8 cellular contexts compared by ENCODE assay signal in the genomic region with DNA sequence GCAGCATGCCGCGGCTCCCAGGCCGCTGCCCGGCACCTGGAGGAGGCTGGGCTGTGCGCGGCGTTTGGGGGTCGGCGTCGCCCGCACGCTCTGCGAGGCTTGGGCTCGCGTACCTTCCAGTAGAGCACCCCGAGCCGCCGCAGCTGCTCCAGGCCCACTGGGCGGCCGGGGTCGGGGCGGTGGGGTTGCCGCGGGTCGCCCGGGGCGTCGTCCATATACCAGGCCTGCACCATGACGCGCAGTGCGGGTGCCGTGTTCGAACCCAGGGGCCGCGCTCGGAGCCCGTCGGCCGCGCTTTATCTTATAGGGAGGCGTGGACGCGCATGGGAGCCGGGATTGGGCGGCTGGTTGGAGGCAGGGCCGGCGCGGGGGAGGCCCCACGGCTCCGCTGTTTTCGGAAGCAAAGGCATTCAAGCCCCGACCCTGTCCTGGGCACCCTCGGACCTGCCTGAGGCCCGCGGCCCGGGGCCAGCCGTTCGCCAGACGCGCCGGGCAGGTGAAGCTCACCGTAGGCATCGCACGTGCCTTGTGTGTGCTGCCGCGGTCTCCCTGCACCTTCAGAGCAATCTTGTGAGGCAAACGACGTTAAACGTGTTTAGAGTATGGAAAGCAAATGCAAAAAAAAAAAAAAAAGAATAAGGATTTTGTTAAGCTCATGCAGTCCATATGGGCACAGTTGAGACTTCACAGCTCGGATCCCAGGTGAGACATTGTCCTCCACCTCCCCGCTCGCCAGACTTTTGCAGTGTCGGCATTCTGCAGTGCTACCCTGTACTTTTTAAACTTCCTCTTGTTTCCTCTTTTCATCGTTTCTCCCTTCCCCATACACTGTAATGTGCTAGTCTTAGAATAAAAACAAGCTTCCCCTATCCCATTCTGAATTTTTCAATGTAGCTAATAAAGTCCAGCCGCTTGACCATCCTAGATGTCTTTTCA. TPM values are rescaled to one million over a fixed set of nuclear protein-coding genes. Genes with fewer than 3 reads are reported as not detected.
DNase-seq lines count a peak whose midpoint lies in the region; ATAC-seq and TF ChIP-seq lines count a peak whose summit lies in the region.

A gene with protein sequence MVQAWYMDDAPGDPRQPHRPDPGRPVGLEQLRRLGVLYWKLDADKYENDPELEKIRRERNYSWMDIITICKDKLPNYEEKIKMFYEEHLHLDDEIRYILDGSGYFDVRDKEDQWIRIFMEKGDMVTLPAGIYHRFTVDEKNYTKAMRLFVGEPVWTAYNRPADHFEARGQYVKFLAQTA (minus strand): TSS at position 277 of the 936 bp plus-strand sequence. CDS start 44 bp downstream, at position 233.

- POLR2A ChIA-PET in AG04449 (lab: Yijun Ruan, JAX): interaction anchor here (0.6 to 1.1 kb wide), 6 partner anchors 12 to 1833 kb away, joined by 3 to 4 read pairs (median 3); a partner anchor contains a TSS

- TF ChIP-seq POLR2A in GM18526 (IDR thresholded peaks at IDR 0.05; ENCODE audit: extremely low read depth, insufficient read length): peak; percentile 88

- ATAC-seq in HG03060 (IDR thresholded peaks at IDR 0.05; ENCODE audit: low read depth, unreplicated experiment): peak; percentile 32
- peak; percentile 76 to 79 for ATAC-seq in activated CD4-positive, CD25-positive, alpha-beta regulatory T cell treated with anti-CD3 and anti-CD28 coated beads, Interleukin-2, amount 50 U/mL, for 24 hours

- CTCF ChIA-PET in AG04449 (lab: Yijun Ruan, JAX): interaction anchor here (0.9 kb wide), 2 partner anchors 17 to 26 kb away, joined by 3 read pairs; no protein-coding TSS in a partner anchor

- no peak for TF ChIP-seq CTCF in AG04449 (IDR thresholded peaks at IDR 0.05; ENCODE audit: insufficient read depth, low read length, missing control alignments)

- H3K4me3 ChIP-seq in AG04449 (ENCODE audit: low read depth, low read length): peak within 1 kb of the TSS; percentile 88

- no peak for DNase-seq in AG04449 (ENCODE audit: low read depth, low spot score)
- DNase-seq in NCI-H2196 treated with DMSO at 0.1 percent for 48 hours (lab: John Stamatoyannopoulos, UW; ENCODE audit: unreplicated experiment): peak; percentile 45
- DNase-seq in cerebellum (ENCODE audit: low spot score): peak; percentile 68
- peak; percentile 45 for DNase-seq in kidney glomerular epithelial cell (lab: John Stamatoyannopoulos, UW)
- DNase-seq in stimulated activated CD4-positive, alpha-beta T cell treated with anti-CD3 and anti-CD28 coated beads, Interleukin-1b, Interleukin-23, amount 100 ng/mL, for 24 hours (ENCODE audit: low read depth in 4 of 4, low spot score in 1 of 4): peak; percentile 57 to 80 (median 67)

RNA-seq across cellular contexts. Expression of the gene that starts here (rescaled TPM):
- total RNA-seq in cerebellum: 11.8 TPM
